Comparison of ENCODE assay signal across 14 cellular contexts in genomic region chr6:551829-552350, GRCh38.
DNase-seq lines count a peak whose midpoint lies in the region; ATAC-seq and TF ChIP-seq lines count a peak whose summit lies in the region.
"Had no signal": no experiment of that assay in that cellular context is flagged by ENCODE, and none has a peak within 500 bp of the region (broad histone marks: within the 10 kb centered on the region; RNA-seq: fewer than 3 reads in every experiment).

No MANE protein-coding gene starts in this region.

- no peak for ATAC-seq in activated T-helper 17 cell treated with anti-CD3 and anti-CD28 coated beads, Interleukin-2, amount 50 U/mL, for 72 hours (replicated peaks)
- ATAC-seq in foreskin keratinocyte (no peak), GM18867 (IDR thresholded peaks at IDR 0.05; ENCODE audit: unreplicated experiment) (no peak)

- no peaks in the 10 kb centered on the region for H3K9me3 ChIP-seq in ES-I3 (ENCODE audit: control insufficient read depth, insufficient read depth, low read length)
- H3K9me3 ChIP-seq: BLaER1 had no signal

- H3K9ac ChIP-seq in ES-I3 (ENCODE audit: low read depth, low read length), result peak overlapping the region; percentile 14; the same call in 1 of the 2 replicates
- H3K9ac ChIP-seq: BLaER1 had no signal

- no peak for DNase-seq in T-helper 2 cell treated with Interferon-gamma antibody and Interleukin-4, amounts not matched to agents 5 μg/mL and 100 μg/mL, for 36 hours (ENCODE audit: low spot score)
- DNase-seq in T-helper 2 cell, result no peak
- DNase-seq in islet precursor cell, result peak; percentile 57
- DNase-seq in NCI-H1417 treated with DMSO at 0.1 percent for 48 hours (lab: John Stamatoyannopoulos, UW), result no peak
- no peak for DNase-seq in foreskin keratinocyte
- DNase-seq: DMS 273 treated with DMSO at 0.1 percent for 48 hours; NCI-H146; NCI-H2107; NK-92 treated with Interleukin-12 subunit alpha and Interleukin-12 subunit beta, amount 100 ng/mL, for 24 hours had no signal

- H3K27ac ChIP-seq in foreskin keratinocyte, result no peak overlapping the region
- H3K27ac ChIP-seq: 22Rv1, BLaER1 had no signal

- no peak for TF ChIP-seq CTCF in foreskin keratinocyte (conservative IDR thresholded peaks at IDR 0.05)

- H3K4me3 Mint-ChIP-seq in T-helper 2 cell treated with Interferon-gamma antibody and Interleukin-4, amounts not matched to agents 5 μg/mL and 100 μg/mL, for 36 hours, result no peak overlapping the region
- H3K4me3 Mint-ChIP-seq in activated T-helper 17 cell treated with anti-CD3 and anti-CD28 coated beads, Interleukin-2, amount 50 U/mL, for 72 hours, result peak overlapping the region; percentile 27

- H3K4me1 ChIP-seq in ES-I3 (ENCODE audit: insufficient read depth, low read length), result peaks cover 19% of the 10 kb centered on the region
- peaks cover 8% of the 10 kb centered on the region for H3K4me1 ChIP-seq in foreskin keratinocyte

- no peaks in the 10 kb centered on the region for H3K27me3 ChIP-seq in foreskin keratinocyte
- H3K27me3 ChIP-seq: BLaER1 had no signal

- H3K27ac Mint-ChIP-seq in T-helper 2 cell treated with Interferon-gamma antibody and Interleukin-4, amounts not matched to agents 5 μg/mL and 100 μg/mL, for 36 hours, result peak overlapping the region; percentile 43
- peak overlapping the region; percentile 83 for H3K27ac Mint-ChIP-seq in activated T-helper 17 cell treated with anti-CD3 and anti-CD28 coated beads, Interleukin-2, amount 50 U/mL, for 72 hours

- no peaks in the 10 kb centered on the region for H3K9me3 Mint-ChIP-seq in T-helper 2 cell treated with Interferon-gamma antibody and Interleukin-4, amounts not matched to agents 5 μg/mL and 100 μg/mL, for 36 hours
- H3K9me3 Mint-ChIP-seq in activated T-helper 17 cell treated with anti-CD3 and anti-CD28 coated beads, Interleukin-2, amount 50 U/mL, for 72 hours, result no peaks in the 10 kb centered on the region

- peaks cover 56% of the 10 kb centered on the region for H3K4me1 Mint-ChIP-seq in T-helper 2 cell treated with Interferon-gamma antibody and Interleukin-4, amounts not matched to agents 5 μg/mL and 100 μg/mL, for 36 hours (ENCODE audit: low read depth)
- H3K4me1 Mint-ChIP-seq in activated T-helper 17 cell treated with anti-CD3 and anti-CD28 coated beads, Interleukin-2, amount 50 U/mL, for 72 hours, result peaks cover 36% of the 10 kb centered on the region

- no peaks in the 10 kb centered on the region for H3K27me3 Mint-ChIP-seq in T-helper 2 cell treated with Interferon-gamma antibody and Interleukin-4, amounts not matched to agents 5 μg/mL and 100 μg/mL, for 36 hours (ENCODE audit: low read depth)
- H3K27me3 Mint-ChIP-seq in activated T-helper 17 cell treated with anti-CD3 and anti-CD28 coated beads, Interleukin-2, amount 50 U/mL, for 72 hours, result no peaks in the 10 kb centered on the region

- peaks cover 36% of the 10 kb centered on the region for H3K36me3 Mint-ChIP-seq in T-helper 2 cell treated with Interferon-gamma antibody and Interleukin-4, amounts not matched to agents 5 μg/mL and 100 μg/mL, for 36 hours (ENCODE audit: low read depth)
- peaks cover 69% of the 10 kb centered on the region for H3K36me3 Mint-ChIP-seq in activated T-helper 17 cell treated with anti-CD3 and anti-CD28 coated beads, Interleukin-2, amount 50 U/mL, for 72 hours (ENCODE audit: low read depth)

- peaks cover 8% of the 10 kb centered on the region; the same call in 1 of the 2 replicates for H3K36me3 ChIP-seq in ES-I3 (ENCODE audit: insufficient read depth, low read length)
